8 cellular contexts compared by ENCODE assay signal in genomic region chr6:138577151-138577915, GRCh38.
DNase-seq lines count a peak whose midpoint lies in the region; ATAC-seq and TF ChIP-seq lines count a peak whose summit lies in the region.

No MANE protein-coding gene starts in this region.

- H3K27me3 Mint-ChIP-seq in WTC11 (ENCODE audit: low read depth), result no peaks in the 10 kb centered on the region
- H3K27me3 Mint-ChIP-seq in endothelial cell (ENCODE audit: unreplicated experiment), result no peaks in the 10 kb centered on the region

- TF ChIP-seq CTCF in WTC11 (IDR thresholded peaks at IDR 0.05) (no peak), endothelial cell (IDR thresholded peaks at IDR 0.05; ENCODE audit: unreplicated experiment) (no peak)

- POLR2A ChIA-PET in WTC11 (lab: Charles Lee), result no interaction called here

- peak; percentile 19; the same call in 1 of the 2 replicates for ATAC-seq in WTC11
- no peak for ATAC-seq in HG02884 (IDR thresholded peaks at IDR 0.05; ENCODE audit: unreplicated experiment)

- H3K4me1 Mint-ChIP-seq in WTC11, result peaks cover 43% of the 10 kb centered on the region
- peaks cover 6% of the 10 kb centered on the region for H3K4me1 Mint-ChIP-seq in endothelial cell (ENCODE audit: unreplicated experiment)

- CTCF ChIA-PET in WTC11 (lab: Charles Lee), result interaction anchor here (0.6 kb wide), 1 partner anchor 195 kb away, joined by 5 read pairs; no protein-coding TSS in a partner anchor

- H3K4me3 Mint-ChIP-seq in WTC11 (no peak overlapping the region), endothelial cell (ENCODE audit: unreplicated experiment) (no peak overlapping the region)

- peak; percentile 58 to 89 for DNase-seq in NCI-H2081 (lab: John Stamatoyannopoulos, UW)
- no peak for DNase-seq in NCI-H2081 treated with DMSO at 0.1 percent for 48 hours (lab: John Stamatoyannopoulos, UW)
- peak; percentile 87 for DNase-seq in NCI-H187 treated with DMSO at 0.1 percent for 48 hours (lab: John Stamatoyannopoulos, UW)
- no peak for DNase-seq in WTC11 (ENCODE audit: low spot score)
- DNase-seq in renal cortical epithelial cell (ENCODE audit: low read depth), result peak; percentile 40
- DNase-seq in activated effector memory CD4-positive, alpha-beta T cell treated with anti-CD3 and anti-CD28 coated beads, Interleukin-2, amount 50 U/mL, for 16 hours, result no peak
- no peak for DNase-seq in endothelial cell (ENCODE audit: low spot score)

- H3K9me3 Mint-ChIP-seq in WTC11 (no peaks in the 10 kb centered on the region), endothelial cell (ENCODE audit: unreplicated experiment) (no peaks in the 10 kb centered on the region)

- H3K36me3 Mint-ChIP-seq in WTC11 (no peaks in the 10 kb centered on the region), endothelial cell (ENCODE audit: low read depth, unreplicated experiment) (no peaks in the 10 kb centered on the region)

- H3K27ac Mint-ChIP-seq in WTC11 (peak overlapping the region; percentile 47; the same call in 1 of the 2 replicates), endothelial cell (ENCODE audit: unreplicated experiment) (no peak overlapping the region)

TF ChIP-seq in WTC11, 78 proteins besides CTCF, POLR2A, EP300 and RAD21:
- TF ChIP-seq ATF6 (CRISPR knock-in tag; IDR thresholded peaks at IDR 0.05) (no peak), ZNF425 (CRISPR knock-in tag; conservative IDR thresholded peaks at IDR 0.05) (no peak), CREB1 (CRISPR knock-in tag; IDR thresholded peaks at IDR 0.05) (no peak), FOXP4 (CRISPR knock-in tag; IDR thresholded peaks at IDR 0.05) (no peak), FOXP1 (CRISPR knock-in tag; IDR thresholded peaks at IDR 0.05; ENCODE audit: borderline replicate concordance) (no peak), FOXJ3 (CRISPR knock-in tag; IDR thresholded peaks at IDR 0.05; ENCODE audit: borderline replicate concordance) (no peak), SMAD3 (CRISPR knock-in tag; IDR thresholded peaks at IDR 0.05; ENCODE audit: borderline replicate concordance) (no peak), MYBL2 (CRISPR knock-in tag; IDR thresholded peaks at IDR 0.05) (no peak), OVOL2 (CRISPR knock-in tag; IDR thresholded peaks at IDR 0.05; ENCODE audit: borderline replicate concordance) (no peak), ZNF396 (CRISPR knock-in tag; IDR thresholded peaks at IDR 0.05; ENCODE audit: borderline replicate concordance) (no peak), RORB (CRISPR knock-in tag; IDR thresholded peaks at IDR 0.05) (no peak), NFATC4 (CRISPR knock-in tag; IDR thresholded peaks at IDR 0.05) (no peak), NFE2L1 (CRISPR knock-in tag; IDR thresholded peaks at IDR 0.05) (no peak), SMAD4 (CRISPR knock-in tag; IDR thresholded peaks at IDR 0.05) (no peak), ATF3 (CRISPR knock-in tag; conservative IDR thresholded peaks at IDR 0.05) (no peak), ZNF512 (CRISPR knock-in tag; IDR thresholded peaks at IDR 0.05; ENCODE audit: borderline replicate concordance) (no peak), TP53 (CRISPR knock-in tag; IDR thresholded peaks at IDR 0.05) (no peak)

Comparison
In these comparisons a context has a peak if more than half of its experiments do, and no peak if none do; other contexts are left out.
1. DNase-seq: peak in NCI-H2081 (2 of 2), NCI-H187 treated with DMSO at 0.1 percent for 48 hours (single experiment) and renal cortical epithelial cell (single experiment); none in NCI-H2081 treated with DMSO at 0.1 percent for 48 hours (single experiment), WTC11 (single experiment), activated effector memory CD4-positive, alpha-beta T cell treated with anti-CD3 and anti-CD28 coated beads, Interleukin-2, amount 50 U/mL, for 16 hours (single experiment) and endothelial cell (single experiment).